ENCODE assay signal across 11 cellular contexts in genomic region chr11:108580645-108581044, GRCh38. TPM values are rescaled to one million over a fixed set of nuclear protein-coding genes. Genes with fewer than 3 reads are reported as not detected.
"Had no signal": no experiment of that assay in that cellular context is flagged by ENCODE, and none has a peak within 500 bp of the region (broad histone marks: within the 10 kb centered on the region; RNA-seq: fewer than 3 reads in every experiment).

No MANE protein-coding gene starts in this region.

- H3K36me3 ChIP-seq: HAP-1 had no signal

- H3K4me3 Mint-ChIP-seq: GM23338, H9, HFFc6 had no signal

- H3K27ac Mint-ChIP-seq: GM23338, H9, HFFc6 had no signal

- H3K9ac ChIP-seq: GM23248 had no signal

- ATAC-seq: GM23338, HCT116 had no signal

- H3K9me3 Mint-ChIP-seq: GM23338, H9, HFFc6 had no signal

- H3K4me2 ChIP-seq: GM23338 had no signal

- H3K9me3 ChIP-seq: HAP-1 had no signal

- H3K4me3 ChIP-seq: GM23248, GM23338, HAP-1 had no signal

- H3K27ac ChIP-seq: GM23248 had no signal

- FAIRE-seq: H1, H54 had no signal

- H3K4me1 ChIP-seq: HAP-1 had no signal

- DNase-seq: GM23248, GOT3, H7, H9, HCEC 1CT, HFFc6 had no signal

- H2AFZ ChIP-seq: GM23248, GM23338 had no signal

RNA-seq across cellular contexts. Expression of gene EXPH5, which starts 12.9 kb away (rescaled TPM):
- total RNA-seq: GM23248 had no signal
- polyA plus RNA-seq: GM23248 had no signal
